Comparison of ENCODE assay signal across 8 cellular contexts in the genomic region with DNA sequence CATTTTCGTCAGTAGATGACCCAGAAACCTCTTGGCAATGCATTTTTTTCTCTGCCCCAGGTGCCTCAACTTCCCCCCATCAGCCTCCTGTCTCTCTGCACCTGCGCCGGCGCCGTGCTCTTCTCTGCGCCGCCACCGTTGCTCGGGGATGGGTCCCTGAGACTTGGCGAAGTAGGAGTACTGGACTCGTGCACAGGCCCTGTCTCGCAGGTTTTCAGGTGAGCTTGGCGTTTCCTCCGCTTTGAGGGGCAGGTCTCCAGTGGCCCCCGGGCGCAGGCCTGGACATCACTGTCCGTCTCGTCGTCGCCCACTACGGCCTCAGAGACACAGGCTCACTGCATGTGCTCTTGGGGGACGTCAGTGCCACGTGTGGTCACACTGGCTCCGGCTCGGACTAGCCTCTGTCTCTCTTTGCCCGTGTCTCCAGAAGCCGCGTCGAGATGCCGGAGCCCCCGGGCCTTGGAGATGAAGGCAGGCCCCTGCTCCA.
A peak's percentile ranks its signal among the peaks of the same experiment; 100 is the strongest.
DNase-seq lines count a peak whose midpoint lies in the region; ATAC-seq and TF ChIP-seq lines count a peak whose summit lies in the region.
"Not testable (repeated sequence)": the region's sequence is repeated elsewhere in the genome, so short reads cannot be mapped to it uniquely, and the experiment has no call there.

No MANE protein-coding gene starts in this region.

- H3K79me1 ChIP-seq in H9 (ENCODE audit: insufficient read depth, low read depth, low read length, poor library complexity, severe bottlenecking) = not testable (repeated sequence)

- not testable (repeated sequence) for H2BK20ac ChIP-seq in H9 (ENCODE audit: low read depth, low read length, poor library complexity, severe bottlenecking)

- not testable (repeated sequence) for DNase-seq in AG04449 (ENCODE audit: low read depth, low spot score); H9; chondrocyte (ENCODE audit: low spot score); nephron progenitor cell
- peak; percentile 2 for DNase-seq in RPMI8226
- peak in 1 of 2 donors; percentile 12 for DNase-seq in activated T-cell treated with anti-CD3 and anti-CD28 coated beads, Interleukin-2, amount 50 U/mL, for 72 hours
- DNase-seq in cardiac septum (ENCODE audit: low spot score) = peak; percentile 71
- peak; percentile 24 for DNase-seq in stimulated activated CD8-positive, alpha-beta memory T cell treated with anti-CD3 and anti-CD28 coated beads, Interleukin-4, amount 100 ng/mL, for 48 hours

- H3K9me3 Mint-ChIP-seq in H9 (peaks cover 2 to 19% of the 10 kb centered on the region in 2 experiments; a peak in 4 of 5 replicates), nephron progenitor cell (peaks cover 14% of the 10 kb centered on the region)
- H3K9me3 Mint-ChIP-seq in activated T-cell treated with anti-CD3 and anti-CD28 coated beads, Interleukin-2, amount 50 U/mL, for 72 hours; chondrocyte (ENCODE audit: low read depth): not testable (repeated sequence)

- H3T11ph ChIP-seq in H9 (ENCODE audit: low read length) = not testable (repeated sequence)

- not testable (repeated sequence) for H3K27ac ChIP-seq in H9 (ENCODE audit: insufficient read length, low read depth, low read length)

- not testable (repeated sequence) for H3K14ac ChIP-seq in H9 (ENCODE audit: insufficient read depth, low read length)

- not testable (repeated sequence) for H2BK5ac ChIP-seq in H9 (ENCODE audit: insufficient read length, low read length)

- not testable (repeated sequence) for H2BK15ac ChIP-seq in H9 (ENCODE audit: low read depth, low read length)

- not testable (repeated sequence) for H3K4me1 Mint-ChIP-seq in H9; activated T-cell treated with anti-CD3 and anti-CD28 coated beads, Interleukin-2, amount 50 U/mL, for 72 hours (ENCODE audit: low read depth); chondrocyte (ENCODE audit: low read depth); nephron progenitor cell

- not testable (repeated sequence) for H3K56ac ChIP-seq in H9 (ENCODE audit: insufficient read length, low read depth, low read length)

- not testable (repeated sequence) for H3K79me2 ChIP-seq in H9 (ENCODE audit: insufficient read depth, low read length)

- H2BK120ac ChIP-seq in H9 (ENCODE audit: low read depth, low read length, poor library complexity, severe bottlenecking) = not testable (repeated sequence)

- not testable (repeated sequence) for H3K4me1 ChIP-seq in H9 (ENCODE audit: insufficient read depth, low read length)

- POLR2A ChIA-PET in AG04449 (lab: Yijun Ruan, JAX) = not testable (repeated sequence)

- H4K91ac ChIP-seq in H9 (ENCODE audit: insufficient read length, low read depth, low read length) = not testable (repeated sequence)

- not testable (repeated sequence) for H3K18ac ChIP-seq in H9 (ENCODE audit: insufficient read length, low read depth, low read length)

- H4K5ac ChIP-seq in H9 (ENCODE audit: insufficient read length, low read depth, low read length) = not testable (repeated sequence)

- H3K4ac ChIP-seq in H9 (ENCODE audit: low read depth, low read length) = not testable (repeated sequence)

- H4K20me1 ChIP-seq in H9 (ENCODE audit: control insufficient read depth, insufficient read depth, insufficient read length) = not testable (repeated sequence)

- not testable (repeated sequence) for H3K23me2 ChIP-seq in H9 (ENCODE audit: insufficient read length, low read depth, low read length, poor library complexity, severe bottlenecking)

- H3K23ac ChIP-seq in H9 (ENCODE audit: insufficient read length, low read depth, low read length) = not testable (repeated sequence)

- CTCF ChIA-PET in AG04449 (lab: Yijun Ruan, JAX) = not testable (repeated sequence)

- H3K36me3 Mint-ChIP-seq in H9 (ENCODE audit: insufficient read depth in 1 of 3, low read depth in 3 of 3) = peaks cover 0 to 11% (median 3%) of the 10 kb centered on the region in 3 experiments; a peak in 4 of 7 replicates
- H3K36me3 Mint-ChIP-seq in activated T-cell treated with anti-CD3 and anti-CD28 coated beads, Interleukin-2, amount 50 U/mL, for 72 hours (ENCODE audit: insufficient read depth in 2 of 2); chondrocyte (ENCODE audit: low read depth); nephron progenitor cell (ENCODE audit: low read depth): not testable (repeated sequence)

- intact Hi-C loops in cardiac septum (cut with DNase I) = not testable (repeated sequence)

- WGBS in H9 (ENCODE audit: extremely low coverage, insufficient read length, low lambda C conversion rate) = no CpG with 5 or more reads among the region's 31 CpGs

- H3K4me3 ChIP-seq in AG04449 (ENCODE audit: low read depth, low read length) = peak overlapping the region; percentile 42

- H3K4me3 Mint-ChIP-seq in H9 (peak overlapping the region; percentile 68 to 91; a peak in 4 of 5 replicates), chondrocyte (ENCODE audit: unreplicated experiment) (peak overlapping the region; percentile 92), nephron progenitor cell (peak overlapping the region; percentile 89)
- peak overlapping the region; percentile 70 to 87 for H3K4me3 Mint-ChIP-seq in activated T-cell treated with anti-CD3 and anti-CD28 coated beads, Interleukin-2, amount 50 U/mL, for 72 hours

- not testable (repeated sequence) for H2AK5ac ChIP-seq in H9 (ENCODE audit: insufficient read length, low read length)

- not testable (repeated sequence) for H3K4me2 ChIP-seq in H9 (ENCODE audit: insufficient read depth, insufficient read length, low read length)

- not testable (repeated sequence) for ATAC-seq in activated T-cell treated with anti-CD3 and anti-CD28 coated beads, Interleukin-2, amount 50 U/mL, for 72 hours (replicated peaks in 1 of 2)

- not testable (repeated sequence) for TF ChIP-seq CTCF in AG04449 (IDR thresholded peaks at IDR 0.05; ENCODE audit: insufficient read depth, low read length, missing control alignments); H9 (conservative IDR thresholded peaks at IDR 0.05); chondrocyte (IDR thresholded peaks at IDR 0.05); nephron progenitor cell (IDR thresholded peaks at IDR 0.05)

- H2AFZ ChIP-seq in H9 (ENCODE audit: low read length) = not testable (repeated sequence)

- not testable (repeated sequence) for H3K9me3 ChIP-seq in H9 (ENCODE audit: control insufficient read depth, low read depth, low read length)

- not testable (repeated sequence) for H4K8ac ChIP-seq in H9 (replicated peaks; ENCODE audit: insufficient read length, low read depth, low read length)

- H3K9ac ChIP-seq in H9 (ENCODE audit: extremely low read depth, insufficient read length, low read length) = not testable (repeated sequence)

- not testable (repeated sequence) for H3K27me3 ChIP-seq in H9 (ENCODE audit: insufficient read depth, low read length)

- not testable (repeated sequence) for H3K27ac Mint-ChIP-seq in H9; activated T-cell treated with anti-CD3 and anti-CD28 coated beads, Interleukin-2, amount 50 U/mL, for 72 hours; nephron progenitor cell
- peak overlapping the region; percentile 41 for H3K27ac Mint-ChIP-seq in chondrocyte (ENCODE audit: unreplicated experiment)

- not testable (repeated sequence) for H2BK12ac ChIP-seq in H9 (ENCODE audit: insufficient read length, low read depth, low read length)

- not testable (repeated sequence) for H3K27me3 Mint-ChIP-seq in H9 (ENCODE audit: low read depth); activated T-cell treated with anti-CD3 and anti-CD28 coated beads, Interleukin-2, amount 50 U/mL, for 72 hours (ENCODE audit: low read depth); chondrocyte (ENCODE audit: low read depth); nephron progenitor cell (ENCODE audit: low read depth, poor library complexity)
